In the genomic region with DNA sequence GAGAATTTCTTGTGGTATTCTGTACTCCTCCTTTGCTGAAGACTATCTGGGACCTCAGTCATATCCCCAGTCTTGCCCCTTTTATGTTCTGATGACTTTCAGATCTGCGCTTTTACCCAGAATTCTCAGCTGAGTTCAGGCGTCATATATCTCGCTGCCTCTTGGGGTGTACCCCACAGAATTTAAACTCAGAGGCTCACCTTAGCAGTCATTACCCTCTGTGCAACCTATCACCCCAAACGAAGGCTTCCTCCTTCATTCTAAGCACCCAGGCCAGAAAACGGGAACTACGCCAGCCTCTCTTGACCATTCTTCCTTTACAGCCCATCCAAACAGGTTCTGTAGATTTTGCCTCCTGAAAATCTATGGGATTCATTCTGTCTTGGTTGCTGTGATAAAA, we compare ENCODE assay signal across 24 cellular contexts.
A peak's percentile ranks its signal among the peaks of the same experiment; 100 is the strongest.
DNase-seq lines count a peak whose midpoint lies in the region; FAIRE-seq and TF ChIP-seq lines count a peak whose summit lies in the region.
"Had no signal": no experiment of that assay in that cellular context is flagged by ENCODE, and none has a peak within 500 bp of the region (broad histone marks: within the 10 kb centered on the region; RNA-seq: fewer than 3 reads in every experiment).

No MANE protein-coding gene starts in this region.

- H3K36me3 Mint-ChIP-seq in activated CD4-positive, alpha-beta T cell treated with anti-CD3 and anti-CD28 coated beads, Interleukin-2, amount 10 ng/mL, durations not matched to agents 24 days and 14 days (ENCODE audit: low read depth): no peaks in the 10 kb centered on the region
- H3K36me3 Mint-ChIP-seq: CD8-positive, alpha-beta T cell had no signal

- H3K9me3 ChIP-seq in H1 (ENCODE audit: insufficient read depth in 2 of 2, low read depth in 1 of 2, low read length in 1 of 2) (no peaks in the 10 kb centered on the region), left ventricle myocardium inferior (replicated peaks) (no peaks in the 10 kb centered on the region)
- H3K9me3 ChIP-seq: A549; BLaER1 treated with 17β-estradiol and CSF1 and Interleukin-3, amounts not matched to agents 10 nM and 100 nM had no signal

- H3K9me3 Mint-ChIP-seq in activated CD4-positive, alpha-beta T cell treated with anti-CD3 and anti-CD28 coated beads, Interleukin-2, amount 10 ng/mL, durations not matched to agents 24 days and 14 days: no peaks in the 10 kb centered on the region
- H3K9me3 Mint-ChIP-seq: CD4-positive, alpha-beta T cell; CD8-positive, alpha-beta T cell had no signal

- no peak overlapping the region for H2BK12ac ChIP-seq in H1 (ENCODE audit: low read depth, low read length)

- H2BK5ac ChIP-seq in H1 (ENCODE audit: low read depth, low read length): no peak overlapping the region

- no peak overlapping the region for H4K5ac ChIP-seq in H1 (ENCODE audit: insufficient read length, low read depth, low read length)

- H3K27me3 Mint-ChIP-seq in activated CD4-positive, alpha-beta T cell treated with anti-CD3 and anti-CD28 coated beads, Interleukin-2, amount 10 ng/mL, durations not matched to agents 24 days and 14 days: peaks cover 23% of the 10 kb centered on the region
- H3K27me3 Mint-ChIP-seq: B cell had no signal

- no peak overlapping the region for H3K56ac ChIP-seq in H1 (replicated peaks; ENCODE audit: insufficient read length, low read depth, low read length)

- H3K27ac ChIP-seq in H1 (ENCODE audit: low read depth, low read length) (no peak overlapping the region), left ventricle myocardium inferior (replicated peaks) (no peak overlapping the region)
- H3K27ac ChIP-seq: 22Rv1; A549; BLaER1 treated with 17β-estradiol and CSF1 and Interleukin-3, amounts not matched to agents 10 nM and 100 nM; C4-2B had no signal

- H4K8ac ChIP-seq in H1 (ENCODE audit: extremely low read depth, insufficient read depth, low read length): no peak overlapping the region

- H3K79me2 ChIP-seq in H1 (ENCODE audit: control insufficient read depth in 1 of 2, insufficient read depth in 2 of 2, low read length in 2 of 2): no peaks in the 10 kb centered on the region

- H2BK20ac ChIP-seq in H1 (ENCODE audit: low read length): no peak overlapping the region

- peaks cover 2 to 12% (median 5%) of the 10 kb centered on the region in 4 experiments; a peak in 4 of 7 replicates for H3K4me1 ChIP-seq in H1 (replicated peaks in 1 of 4; ENCODE audit: control insufficient read depth in 3 of 4, insufficient read depth in 4 of 4, low read length in 3 of 4)
- H3K4me1 ChIP-seq in left ventricle myocardium inferior: no peaks in the 10 kb centered on the region
- H3K4me1 ChIP-seq: A549 had no signal

- peak overlapping the region; percentile 48 for H2BK120ac ChIP-seq in H1 (replicated peaks; ENCODE audit: low read depth, low read length)

- DNase-seq in activated CD4-positive, alpha-beta T cell treated with anti-CD3 and anti-CD28 coated beads, Interleukin-2, amount 10 ng/mL, durations not matched to agents 24 days and 14 days: peak; percentile 18
- no peak for DNase-seq in activated CD4-positive, alpha-beta T cell treated with anti-CD3 and anti-CD28 coated beads, Interleukin-2, amount 50 U/mL, for 4 hours
- DNase-seq in H1 (ENCODE audit: low read depth in 1 of 2, low spot score in 2 of 2): no peak
- DNase-seq in islet precursor cell: peak; percentile 12
- no peak for DNase-seq in left ventricle myocardium inferior
- DNase-seq in GM12892 (ENCODE audit: insufficient read length): no peak
- DNase-seq: AML-193; CD4-positive, alpha-beta T cell; CD8-positive, alpha-beta T cell; COR-L47; DMS 273 treated with DMSO at 0.1 percent for 48 hours; DMS153; DMS53; DMS79; DND-41; EL; GDM1 had no signal

- no peak overlapping the region for H2AFZ ChIP-seq in H1 (ENCODE audit: low read length)

- H3K36me3 ChIP-seq in H1 (ENCODE audit: control insufficient read depth in 2 of 4, insufficient read depth in 4 of 4, low read length in 3 of 4) (no peaks in the 10 kb centered on the region), left ventricle myocardium inferior (no peaks in the 10 kb centered on the region)
- H3K36me3 ChIP-seq: BLaER1 treated with 17β-estradiol and CSF1 and Interleukin-3, amounts not matched to agents 10 nM and 100 nM had no signal

- TF ChIP-seq POLR2A in H1 (IDR thresholded peaks at IDR 0.05; ENCODE audit: control extremely low read depth in 1 of 2, low read depth in 2 of 2, low read length in 2 of 2): no peak
- no peak for TF ChIP-seq POLR2A in GM12892 (IDR thresholded peaks at IDR 0.05; ENCODE audit: low read depth, low read length)

- no peak overlapping the region for H3K14ac ChIP-seq in H1 (ENCODE audit: insufficient read length)

- H3K4me3 Mint-ChIP-seq in activated CD4-positive, alpha-beta T cell treated with anti-CD3 and anti-CD28 coated beads, Interleukin-2, amount 10 ng/mL, durations not matched to agents 24 days and 14 days: no peak overlapping the region
- H3K4me3 Mint-ChIP-seq: B cell; CD4-positive, alpha-beta T cell; CD8-positive, alpha-beta T cell had no signal

- no peak overlapping the region for H3K23ac ChIP-seq in H1 (ENCODE audit: insufficient read length)

- no peaks in the 10 kb centered on the region for H3K79me1 ChIP-seq in H1 (ENCODE audit: low read depth, low read length)

- H3K4ac ChIP-seq in H1 (replicated peaks; ENCODE audit: insufficient read length, low read depth, low read length): no peak overlapping the region

- H4K91ac ChIP-seq in H1 (replicated peaks; ENCODE audit: insufficient read length, low read length): no peak overlapping the region

- H2BK15ac ChIP-seq in H1 (ENCODE audit: low read length): no peak overlapping the region

- TF ChIP-seq CTCF in H1 (IDR thresholded peaks at IDR 0.05; ENCODE audit: control extremely low read depth in 1 of 3, insufficient read depth in 1 of 3, low read depth in 1 of 3, low read length in 3 of 3) (no peak), left ventricle myocardium inferior (IDR thresholded peaks at IDR 0.05; ENCODE audit: borderline replicate concordance) (no peak)

- 95% methylated on average over 6 of the region's 6 CpGs; no CpG with 5 or more reads in 1 of the 2 experiments for WGBS in H1 (ENCODE audit: extremely low coverage in 1 of 2, insufficient coverage in 1 of 2, insufficient read length in 1 of 2, insufficient replicate concordance in 2 of 2, low coverage in 1 of 2, low lambda C conversion rate in 2 of 2, missing lambda C conversion rate in 1 of 2), 2 experiments

- H3K4me3 ChIP-seq in H1 (ENCODE audit: extremely low read depth in 1 of 4, insufficient read depth in 2 of 4, low read depth in 3 of 4, low read length in 4 of 4): no peak overlapping the region
- H3K4me3 ChIP-seq in left ventricle myocardium inferior: no peak overlapping the region
- H3K4me3 ChIP-seq: A549; BLaER1 treated with 17β-estradiol and CSF1 and Interleukin-3, amounts not matched to agents 10 nM and 100 nM; GM12878 had no signal

- POLR2A ChIA-PET in H1 (lab: Charles Lee; ENCODE audit: partially characterized antibody): no interaction called here

- CTCF ChIA-PET in H1 (lab: Charles Lee; ENCODE audit: partially characterized antibody): interaction anchor here (0.8 to 1.1 kb wide), 3 partner anchors 10 to 26 kb away, joined by 3 read pairs; no protein-coding TSS in a partner anchor

- no peaks in the 10 kb centered on the region for H3K23me2 ChIP-seq in H1 (ENCODE audit: low read depth, low read length)

- no peak for FAIRE-seq in H1 (lab: Jason Lieb, UNC)
- FAIRE-seq in GM12892 (lab: Jason Lieb, UNC): no peak
- FAIRE-seq: A549, GM12878, GM19239 had no signal

- TF ChIP-seq RAD21 in H1 (IDR thresholded peaks at IDR 0.05 in 1 of 2, conservative IDR thresholded peaks at IDR 0.05 in 1 of 2; ENCODE audit: low read depth in 2 of 2, low read length in 2 of 2): no peak

- H4K20me1 ChIP-seq in H1 (replicated peaks in 1 of 2; ENCODE audit: control insufficient read depth in 1 of 2, insufficient read depth in 2 of 2, low read length in 2 of 2): no peaks in the 10 kb centered on the region

- no peak overlapping the region for H3K27ac Mint-ChIP-seq in activated CD4-positive, alpha-beta T cell treated with anti-CD3 and anti-CD28 coated beads, Interleukin-2, amount 10 ng/mL, durations not matched to agents 24 days and 14 days
- H3K27ac Mint-ChIP-seq: B cell; CD4-positive, alpha-beta T cell; CD8-positive, alpha-beta T cell had no signal

- no peaks in the 10 kb centered on the region for H3K4me1 Mint-ChIP-seq in activated CD4-positive, alpha-beta T cell treated with anti-CD3 and anti-CD28 coated beads, Interleukin-2, amount 10 ng/mL, durations not matched to agents 24 days and 14 days
- H3K4me1 Mint-ChIP-seq: B cell had no signal

- H3K27me3 ChIP-seq in H1 (replicated peaks in 1 of 4; ENCODE audit: control insufficient read depth in 3 of 4, extremely low read depth in 1 of 4, insufficient read depth in 3 of 4, low read length in 3 of 4) (no peaks in the 10 kb centered on the region), left ventricle myocardium inferior (ENCODE audit: low read depth) (peaks cover 40% of the 10 kb centered on the region)
- H3K27me3 ChIP-seq: BLaER1 treated with 17β-estradiol and CSF1 and Interleukin-3, amounts not matched to agents 10 nM and 100 nM had no signal

- no peak overlapping the region for H3K4me2 ChIP-seq in H1 (ENCODE audit: insufficient read depth in 1 of 2, low read depth in 2 of 2, low read length in 2 of 2)
- H3K4me2 ChIP-seq: A549; BLaER1 treated with 17β-estradiol and CSF1 and Interleukin-3, amounts not matched to agents 10 nM and 100 nM had no signal

- no peak overlapping the region for H3K18ac ChIP-seq in H1 (ENCODE audit: extremely low read depth, low read length)

- H3K9ac ChIP-seq in H1 (replicated peaks in 1 of 4; ENCODE audit: extremely low read depth in 1 of 4, low read depth in 3 of 4, low read length in 3 of 4): no peak overlapping the region
- H3K9ac ChIP-seq: BLaER1 treated with 17β-estradiol and CSF1 and Interleukin-3, amounts not matched to agents 10 nM and 100 nM had no signal

- H2AK5ac ChIP-seq in H1 (ENCODE audit: low read depth, low read length): no peak overlapping the region

- no peak for TF ChIP-seq EP300 in H1 (IDR thresholded peaks at IDR 0.05; ENCODE audit: borderline replicate concordance in 1 of 2, low read depth in 2 of 2, low read length in 2 of 2)

- intact Hi-C loops in activated CD4-positive, alpha-beta T cell treated with anti-CD3 and anti-CD28 coated beads, Interleukin-2, amount 10 ng/mL, durations not matched to agents 24 days and 14 days (cut with micrococcal nuclease): loop anchor here (10.0 kb wide), 1 partner anchor 153 kb away; no protein-coding TSS in a partner anchor
- intact Hi-C loops in left ventricle myocardium inferior (cut with micrococcal nuclease): no loop called here

TF ChIP-seq in H1, 55 proteins besides CTCF, POLR2A, EP300 and RAD21:
- TF ChIP-seq HDAC6 (IDR thresholded peaks at IDR 0.05; ENCODE audit: low read depth, low read length) (no peak), RNF2 (IDR thresholded peaks at IDR 0.05; ENCODE audit: borderline replicate concordance, low read depth, low read length, missing control alignments, poor library complexity, severe bottlenecking) (no peak), BRCA1 (IDR thresholded peaks at IDR 0.05; ENCODE audit: low read depth, low read length) (no peak), POLR2AphosphoS5 (IDR thresholded peaks at IDR 0.05; ENCODE audit: low read depth, low read length) (no peak), MAFK (IDR thresholded peaks at IDR 0.05; ENCODE audit: low read depth, low read length) (no peak)

Comparison
In these comparisons a context has a peak if more than half of its experiments do, and no peak if none do; other contexts are left out.
1. DNase-seq: peak in activated CD4-positive, alpha-beta T cell treated with anti-CD3 and anti-CD28 coated beads, Interleukin-2, amount 10 ng/mL, durations not matched to agents 24 days and 14 days (single experiment) and islet precursor cell (single experiment); none in activated CD4-positive, alpha-beta T cell treated with anti-CD3 and anti-CD28 coated beads, Interleukin-2, amount 50 U/mL, for 4 hours (0 of 2), H1 (0 of 2), left ventricle myocardium inferior (single experiment) and GM12892 (single experiment).